7 cellular contexts compared by ENCODE assay signal in genomic region chr1:64919120-64919519, GRCh38. TPM values are rescaled to one million over a fixed set of nuclear protein-coding genes. Genes with fewer than 3 reads are reported as not detected.
DNase-seq lines count a peak whose midpoint lies in the region; ATAC-seq, FAIRE-seq and TF ChIP-seq lines count a peak whose summit lies in the region.
"Not testable (repeated sequence)": the region's sequence is repeated elsewhere in the genome, so short reads cannot be mapped to it uniquely, and the experiment has no call there.

No MANE protein-coding gene starts in this region.

- not testable (repeated sequence) for TF ChIP-seq EP300 in A549 (IDR thresholded peaks at IDR 0.05)

- H3K4me1 ChIP-seq in A549: peaks cover 85% of the 10 kb centered on the region

- 90% methylated on average over 7 of the region's 7 CpGs for WGBS in A549 (ENCODE audit: missing lambda C conversion rate)

- H3K9ac ChIP-seq in SK-N-MC (ENCODE audit: insufficient read length): not testable (repeated sequence)

- peak overlapping the region; percentile 43 for H3K27ac Mint-ChIP-seq in CD4-positive, alpha-beta T cell
- peak overlapping the region; percentile 49 for H3K27ac Mint-ChIP-seq in activated T-cell treated with anti-CD3 and anti-CD28 coated beads, Interleukin-2, amount 50 U/mL, for 24 hours
- H3K27ac Mint-ChIP-seq in central memory CD8-positive, alpha-beta T cell (ENCODE audit: low read depth): peak overlapping the region; percentile 19
- peak overlapping the region; percentile 17 for H3K27ac Mint-ChIP-seq in memory B cell
- H3K27ac Mint-ChIP-seq in natural killer cell: peak overlapping the region; percentile 84 to 93

- not testable (repeated sequence) for H3K36me3 Mint-ChIP-seq in CD4-positive, alpha-beta T cell (ENCODE audit: low read depth); memory B cell; natural killer cell
- peaks cover 10% of the 10 kb centered on the region for H3K36me3 Mint-ChIP-seq in activated T-cell treated with anti-CD3 and anti-CD28 coated beads, Interleukin-2, amount 50 U/mL, for 24 hours (ENCODE audit: low read depth)
- H3K36me3 Mint-ChIP-seq in central memory CD8-positive, alpha-beta T cell (ENCODE audit: insufficient read depth): peaks cover 16% of the 10 kb centered on the region

- POLR2A ChIA-PET in A549 (lab: Yijun Ruan, JAX): interaction anchor here (0.7 kb wide), 1 partner anchor 47 kb away, joined by 3 read pairs; the partner anchor contains the start of gene JAK1
- POLR2A ChIA-PET in CD4-positive, alpha-beta T cell (lab: Charles Lee): not testable (repeated sequence)

- H3K4me2 ChIP-seq in A549: not testable (repeated sequence)

- not testable (repeated sequence) for H3K9me3 ChIP-seq in A549; CD4-positive, alpha-beta T cell (ENCODE audit: control insufficient read depth, low read length); SK-N-MC (ENCODE audit: low read depth, low read length)

- CTCF ChIA-PET in A549 (lab: Yijun Ruan, JAX): not testable (repeated sequence)
- CTCF ChIA-PET in CD4-positive, alpha-beta T cell (lab: Charles Lee): interaction anchor here (1.2 kb wide), 1 partner anchor 9 kb away, joined by 4 read pairs; no protein-coding TSS in a partner anchor

- ATAC-seq in A549; CD4-positive, alpha-beta T cell (ENCODE audit: poor library complexity); central memory CD8-positive, alpha-beta T cell (replicated peaks; ENCODE audit: extremely low read depth, poor library complexity, severe bottlenecking); memory B cell (ENCODE audit: low read depth); natural killer cell: not testable (repeated sequence)

- DNase-seq in A549 (ENCODE audit: low read depth in 1 of 2, low spot score in 1 of 2); CD4-positive, alpha-beta T cell; SK-N-MC (ENCODE audit: low read depth, low spot score); activated T-cell treated with anti-CD3 and anti-CD28 coated beads, Interleukin-2, amount 50 U/mL, for 24 hours; central memory CD8-positive, alpha-beta T cell (ENCODE audit: low spot score in 2 of 2); memory B cell (ENCODE audit: low spot score in 2 of 2); natural killer cell: not testable (repeated sequence)

- H3K27me3 Mint-ChIP-seq in CD4-positive, alpha-beta T cell; activated T-cell treated with anti-CD3 and anti-CD28 coated beads, Interleukin-2, amount 50 U/mL, for 24 hours; central memory CD8-positive, alpha-beta T cell; memory B cell; natural killer cell (ENCODE audit: low read depth in 2 of 2): not testable (repeated sequence)

- TF ChIP-seq RAD21 in A549 (conservative IDR thresholded peaks at IDR 0.05 in 1 of 2, IDR thresholded peaks at IDR 0.05 in 1 of 2): not testable (repeated sequence)

- not testable (repeated sequence) for H3K27me3 ChIP-seq in CD4-positive, alpha-beta T cell (ENCODE audit: control insufficient read depth, insufficient read depth, low read length)

- TF ChIP-seq POLR2A in A549 (IDR thresholded peaks at IDR 0.05; ENCODE audit: low read length): not testable (repeated sequence)

- H3K4me3 Mint-ChIP-seq in CD4-positive, alpha-beta T cell: peak overlapping the region; percentile 42
- H3K4me3 Mint-ChIP-seq in activated T-cell treated with anti-CD3 and anti-CD28 coated beads, Interleukin-2, amount 50 U/mL, for 24 hours; central memory CD8-positive, alpha-beta T cell; memory B cell: not testable (repeated sequence)
- peak overlapping the region; percentile 50 for H3K4me3 Mint-ChIP-seq in natural killer cell

- H3K36me3 ChIP-seq in SK-N-MC (ENCODE audit: insufficient read depth, low read length): peaks cover 13% of the 10 kb centered on the region

- H3K4me1 Mint-ChIP-seq in CD4-positive, alpha-beta T cell (ENCODE audit: low read depth): peaks cover 97% of the 10 kb centered on the region
- H3K4me1 Mint-ChIP-seq in activated T-cell treated with anti-CD3 and anti-CD28 coated beads, Interleukin-2, amount 50 U/mL, for 24 hours (ENCODE audit: low read depth): peaks cover 93% of the 10 kb centered on the region
- H3K4me1 Mint-ChIP-seq in central memory CD8-positive, alpha-beta T cell: peaks cover 93% of the 10 kb centered on the region
- H3K4me1 Mint-ChIP-seq in memory B cell (peaks cover 71% of the 10 kb centered on the region), natural killer cell (peaks cover 94% of the 10 kb centered on the region in 2 donors)

- intact Hi-C loops in CD4-positive, alpha-beta T cell (cut with DNase I, micrococcal nuclease); natural killer cell (cut with micrococcal nuclease): not testable (repeated sequence)

- FAIRE-seq in A549 (lab: Jason Lieb, UNC): not testable (repeated sequence)

- not testable (repeated sequence) for H3K4me3 ChIP-seq in A549, SK-N-MC

- H3K9me3 Mint-ChIP-seq in CD4-positive, alpha-beta T cell; activated T-cell treated with anti-CD3 and anti-CD28 coated beads, Interleukin-2, amount 50 U/mL, for 24 hours; central memory CD8-positive, alpha-beta T cell; memory B cell; natural killer cell: not testable (repeated sequence)

- H3K27ac ChIP-seq in A549 (peak overlapping the region; percentile 83 to 90; a peak in 5 of 6 replicates), SK-N-MC (peak overlapping the region; percentile 100)
- not testable (repeated sequence) for H3K27ac ChIP-seq in CD4-positive, alpha-beta T cell (ENCODE audit: low read depth, low read length)

- not testable (repeated sequence) for TF ChIP-seq CTCF in A549 (IDR thresholded peaks at IDR 0.05); CD4-positive, alpha-beta T cell (IDR thresholded peaks at IDR 0.05); natural killer cell (IDR thresholded peaks at IDR 0.05)

RNA-seq across cellular contexts. Expression of gene JAK1, which starts 47.2 kb away (rescaled TPM):
- polyA plus RNA-seq in A549 (2011; rRNA removed) (156 and 159 TPM in 2 replicates), A549 (2017; fragmentation: RNase III; extraction: RNeasy Plus Mini Kit Qiagen cat#74134 plus additional on column Dnase treatment) (110 to 123 TPM (median 114 TPM) in 3 replicates)
- 70.5 and 85.3 TPM in 2 replicates for polyA plus RNA-seq in A549 (2012; cell fraction: cytosol; rRNA removed)
- 54.7 and 109 TPM in 2 replicates for polyA plus RNA-seq in A549 (2012; cell fraction: nucleus; rRNA removed)
- 197 and 200 TPM in 2 replicates for polyA minus RNA-seq in A549 (2011; rRNA and poly(A)+ RNA removed)
- total RNA-seq in CD4-positive, alpha-beta T cell: 100 to 1,000 TPM; 240 to 252 TPM
- 100 to 1,000 TPM; 507 to 626 (median 526) TPM for total RNA-seq in natural killer cell

Comparison
In these comparisons a context has a peak if more than half of its experiments do, and no peak if none do; other contexts are left out.
1. H3K27ac Mint-ChIP-seq: peak in every context shown above with its lines; median percentile 88 in natural killer cell; 49 in activated T-cell treated with anti-CD3 and anti-CD28 coated beads, Interleukin-2, amount 50 U/mL, for 24 hours; 43 in CD4-positive, alpha-beta T cell; 19 in central memory CD8-positive, alpha-beta T cell; 17 in memory B cell.